ENCODE assay signal across 31 cellular contexts in genomic region chr13:59842507-59842906, GRCh38.
"Had no signal": no experiment of that assay in that cellular context is flagged by ENCODE, and none has a peak within 500 bp of the region (broad histone marks: within the 10 kb centered on the region; RNA-seq: fewer than 3 reads in every experiment).

No MANE protein-coding gene starts in this region.

- H3K27me3 ChIP-seq: brain microvascular endothelial cell, gastrocnemius medialis, ovary, upper lobe of left lung, vagina had no signal

- H3K4me3 ChIP-seq: gastrocnemius medialis, left ventricle myocardium inferior, lung, ovary, skin epidermis, upper lobe of left lung, vagina had no signal

- H3K36me3 ChIP-seq: brain microvascular endothelial cell, gastrocnemius medialis, left ventricle myocardium inferior, ovary, upper lobe of left lung, vagina had no signal

- H3K4me1 ChIP-seq: gastrocnemius medialis, left ventricle myocardium inferior, upper lobe of left lung, vagina had no signal

- FAIRE-seq: astrocyte, islet of Langerhans, TTC549 had no signal

- H3K9me3 ChIP-seq: gastrocnemius medialis, left ventricle myocardium inferior, ovary, upper lobe of left lung, vagina had no signal

- ATAC-seq: activated T-helper 17 cell treated with anti-CD3 and anti-CD28 coated beads, Interleukin-2, amount 50 U/mL, for 72 hours; gastrocnemius medialis; sciatic nerve; stimulated activated effector memory CD8-positive, alpha-beta T cell treated with anti-CD3 and anti-CD28 coated beads, Interleukin-12 subunit alpha, Interleukin-12 subunit beta, amount 100 ng/mL, for 72 hours; stimulated activated naive CD8-positive, alpha-beta T cell treated with anti-CD3 and anti-CD28 coated beads, Interleukin-15, amount 100 ng/mL, for 72 hours had no signal

- H3K27ac ChIP-seq: brain microvascular endothelial cell, gastrocnemius medialis, left ventricle myocardium inferior, ovary, skin epidermis, upper lobe of left lung, vagina had no signal

- DNase-seq: activated CD4-positive, alpha-beta memory T cell treated with anti-CD3 and anti-CD28 coated beads for 36 hours; activated CD4-positive, alpha-beta T cell treated with anti-CD3 and anti-CD28 coated beads, Interleukin-2, amount 10 ng/mL, durations not matched to agents 24 days and 14 days; activated CD4-positive, CD25-positive, alpha-beta regulatory T cell treated with anti-CD3 and anti-CD28 coated beads, Interleukin-2, amount 50 U/mL, for 72 hours; activated CD8-positive, alpha-beta memory T cell treated with anti-CD3 and anti-CD28 coated beads, Interleukin-2, amount 50 U/mL, for 4 hours; activated gamma-delta T cell treated with Interleukin-2 at 50 U/mL for 16 hours; activated naive CD4-positive, alpha-beta T cell treated with anti-CD3 and anti-CD28 coated beads, Interleukin-2, amount 50 U/mL, for 16 hours; activated T-cell treated with anti-CD3 and anti-CD28 coated beads, Interleukin-2, amount 50 U/mL, for 24 hours; amniotic stem cell; brain microvascular endothelial cell; caudate nucleus; effector CD4-positive, alpha-beta T cell; gastrocnemius medialis; glutamatergic neuron; left ventricle myocardium inferior; naive B cell; nephron progenitor cell; ovary; retina; stimulated activated CD4-positive, alpha-beta T cell treated with anti-CD3 and anti-CD28 coated beads, Interleukin-4, amount 100 ng/mL, for 24 hours; stimulated activated naive CD8-positive, alpha-beta T cell treated with anti-CD3 and anti-CD28 coated beads, Interleukin-15, amount 100 ng/mL, for 72 hours; substantia nigra; upper lobe of left lung had no signal
